ENCODE assay signal across 37 cellular contexts in genomic region chr20:47940101-47940813, GRCh38.
"Had no signal": no experiment of that assay in that cellular context is flagged by ENCODE, and none has a peak within 500 bp of the region (broad histone marks: within the 10 kb centered on the region; RNA-seq: fewer than 3 reads in every experiment).

No MANE protein-coding gene starts in this region.

- FAIRE-seq: astrocyte, TTC549 had no signal

- H3K4me1 ChIP-seq: adrenal gland, breast epithelium had no signal

- DNase-seq: activated B cell treated with CpG ODN at 0.5 μM for 24 hours; activated CD4-positive, alpha-beta memory T cell treated with anti-CD3 and anti-CD28 coated beads for 36 hours; activated CD4-positive, alpha-beta T cell treated with anti-CD3 and anti-CD28 coated beads for 4 hours; activated CD4-positive, alpha-beta T cell treated with anti-CD3 and anti-CD28 coated beads, Interleukin-2, amount 10 ng/mL, durations not matched to agents 24 days and 14 days; activated CD4-positive, alpha-beta T cell treated with anti-CD3 and anti-CD28 coated beads, Interleukin-2, amount 50 U/mL, for 1 hour; activated CD4-positive, alpha-beta T cell treated with anti-CD3 and anti-CD28 coated beads, Interleukin-2, amount 50 U/mL, for 4 hours; activated CD4-positive, CD25-positive, alpha-beta regulatory T cell treated with anti-CD3 and anti-CD28 coated beads, Interleukin-2, amount 50 U/mL, for 72 hours; activated CD8-positive, alpha-beta memory T cell treated with anti-CD3 and anti-CD28 coated beads, Interleukin-2, amount 50 U/mL, for 4 hours; activated CD8-positive, alpha-beta T cell treated with anti-CD3 and anti-CD28 coated beads for 36 hours; activated effector memory CD4-positive, alpha-beta T cell treated with anti-CD3 and anti-CD28 coated beads, Interleukin-2, amount 50 U/mL, for 16 hours; activated gamma-delta T cell treated with Interleukin-2 at 50 U/mL for 16 hours; activated naive CD4-positive, alpha-beta T cell; activated naive CD4-positive, alpha-beta T cell treated with anti-CD3 and anti-CD28 coated beads for 36 hours; activated naive CD4-positive, alpha-beta T cell treated with anti-CD3 and anti-CD28 coated beads, Interleukin-2, amount 50 U/mL, for 16 hours; activated naive CD8-positive, alpha-beta T cell treated with anti-CD3 and anti-CD28 coated beads for 36 hours; activated T-cell treated with anti-CD3 and anti-CD28 coated beads for 4 hours; activated T-cell treated with anti-CD3 and anti-CD28 coated beads, Interleukin-2, amount 50 U/mL, for 1 hour; activated T-cell treated with anti-CD3 and anti-CD28 coated beads, Interleukin-2, amount 50 U/mL, for 4 hours; activated T-cell treated with anti-CD3 and anti-CD28 coated beads, Interleukin-2, amount 50 U/mL, for 72 hours; adrenal gland; amniotic stem cell; aorta; body of pancreas; brain microvascular endothelial cell; central memory CD4-positive, alpha-beta T cell; T-helper 1 cell; T-helper 2 cell; T-helper 9 cell had no signal

- H3K9me3 ChIP-seq: adrenal gland, body of pancreas, breast epithelium had no signal

- H3K36me3 ChIP-seq: adrenal gland, brain microvascular endothelial cell, breast epithelium had no signal

- ATAC-seq: activated CD8-positive, alpha-beta T cell treated with anti-CD3 and anti-CD28 coated beads for 36 hours; activated naive CD4-positive, alpha-beta T cell treated with anti-CD3 and anti-CD28 coated beads, Interleukin-2, amount 50 U/mL, for 72 hours; activated T-cell treated with anti-CD3 and anti-CD28 coated beads, Interleukin-2, amount 50 U/mL, for 4 hours; activated T-cell treated with anti-CD3 and anti-CD28 coated beads, Interleukin-2, amount 50 U/mL, for 72 hours; activated T-helper 17 cell treated with anti-CD3 and anti-CD28 coated beads, Interleukin-2, amount 50 U/mL, for 72 hours; body of pancreas had no signal

- H3K4me3 ChIP-seq: adrenal gland, body of pancreas, breast epithelium had no signal

- H3K27me3 Mint-ChIP-seq: activated naive CD8-positive, alpha-beta T cell treated with anti-CD3 and anti-CD28 coated beads for 36 hours had no signal

- H3K36me3 Mint-ChIP-seq: activated CD4-positive, alpha-beta memory T cell treated with anti-CD3 and anti-CD28 coated beads for 36 hours; activated naive CD4-positive, alpha-beta T cell treated with anti-CD3 and anti-CD28 coated beads, Interleukin-2, amount 50 U/mL, for 72 hours; activated naive CD8-positive, alpha-beta T cell treated with anti-CD3 and anti-CD28 coated beads for 36 hours had no signal

- H3K4me1 Mint-ChIP-seq: activated B cell treated with CpG ODN at 0.5 μM for 24 hours; activated CD4-positive, alpha-beta T cell treated with anti-CD3 and anti-CD28 coated beads, Interleukin-2, amount 10 ng/mL, durations not matched to agents 24 days and 14 days; activated naive CD8-positive, alpha-beta T cell treated with anti-CD3 and anti-CD28 coated beads for 36 hours; activated T-helper 17 cell treated with anti-CD3 and anti-CD28 coated beads, Interleukin-2, amount 50 U/mL, for 72 hours had no signal

- H3K27me3 ChIP-seq: body of pancreas, brain microvascular endothelial cell, breast epithelium had no signal

- H3K4me3 Mint-ChIP-seq: activated B cell treated with CpG ODN at 0.5 μM for 24 hours; activated CD4-positive, alpha-beta memory T cell treated with anti-CD3 and anti-CD28 coated beads for 36 hours; activated CD4-positive, alpha-beta T cell treated with anti-CD3 and anti-CD28 coated beads, Interleukin-2, amount 10 ng/mL, durations not matched to agents 24 days and 14 days; activated CD8-positive, alpha-beta T cell treated with anti-CD3 and anti-CD28 coated beads for 36 hours; activated naive CD4-positive, alpha-beta T cell treated with anti-CD3 and anti-CD28 coated beads for 36 hours; activated naive CD8-positive, alpha-beta T cell treated with anti-CD3 and anti-CD28 coated beads for 36 hours; activated T-cell treated with anti-CD3 and anti-CD28 coated beads, Interleukin-2, amount 50 U/mL, for 4 hours; activated T-cell treated with anti-CD3 and anti-CD28 coated beads, Interleukin-2, amount 50 U/mL, for 72 hours; activated T-helper 1 cell treated with anti-CD3 and anti-CD28 coated beads, Interleukin-12 subunit alpha, Interleukin-12 subunit beta, Interleukin-2, Interleukin-4 antibody, amounts not matched to agents 30 ng/mL and 10 ng/mL and 1 ng/mL, durations not matched to agents 14 hours and 24 hours and 36 hours; activated T-helper 17 cell treated with anti-CD3 and anti-CD28 coated beads, Interleukin-2, amount 50 U/mL, for 72 hours; T-helper 1 cell treated with Interleukin-12 subunit alpha and Interleukin-12 subunit beta and Interleukin-4 antibody, amounts not matched to agents 30 μg/mL and 1 μg/mL, for 36 hours; T-helper 2 cell treated with Interferon-gamma antibody and Interleukin-4, amounts not matched to agents 5 μg/mL and 100 μg/mL, for 36 hours had no signal

- H3K9me3 Mint-ChIP-seq: activated B cell treated with CpG ODN at 0.5 μM for 24 hours; activated CD4-positive, alpha-beta memory T cell treated with anti-CD3 and anti-CD28 coated beads for 36 hours; activated CD4-positive, alpha-beta T cell treated with anti-CD3 and anti-CD28 coated beads, Interleukin-2, amount 10 ng/mL, durations not matched to agents 24 days and 14 days; activated CD8-positive, alpha-beta T cell treated with anti-CD3 and anti-CD28 coated beads for 36 hours; activated naive CD4-positive, alpha-beta T cell treated with anti-CD3 and anti-CD28 coated beads for 36 hours; activated naive CD4-positive, alpha-beta T cell treated with anti-CD3 and anti-CD28 coated beads, Interleukin-2, amount 50 U/mL, for 72 hours; activated naive CD8-positive, alpha-beta T cell treated with anti-CD3 and anti-CD28 coated beads for 36 hours; activated T-cell treated with anti-CD3 and anti-CD28 coated beads, Interleukin-2, amount 50 U/mL, for 4 hours; activated T-cell treated with anti-CD3 and anti-CD28 coated beads, Interleukin-2, amount 50 U/mL, for 72 hours; activated T-helper 1 cell treated with anti-CD3 and anti-CD28 coated beads, Interleukin-12 subunit alpha, Interleukin-12 subunit beta, Interleukin-2, Interleukin-4 antibody, amounts not matched to agents 30 ng/mL and 10 ng/mL and 1 ng/mL, durations not matched to agents 14 hours and 24 hours and 36 hours; activated T-helper 17 cell treated with anti-CD3 and anti-CD28 coated beads, Interleukin-2, amount 50 U/mL, for 72 hours; T-helper 1 cell treated with Interleukin-12 subunit alpha and Interleukin-12 subunit beta and Interleukin-4 antibody, amounts not matched to agents 30 μg/mL and 1 μg/mL, for 36 hours; T-helper 2 cell treated with Interferon-gamma antibody and Interleukin-4, amounts not matched to agents 5 μg/mL and 100 μg/mL, for 36 hours had no signal

- H3K27ac Mint-ChIP-seq: activated B cell treated with CpG ODN at 0.5 μM for 24 hours; activated CD4-positive, alpha-beta memory T cell treated with anti-CD3 and anti-CD28 coated beads for 36 hours; activated CD4-positive, alpha-beta T cell treated with anti-CD3 and anti-CD28 coated beads, Interleukin-2, amount 10 ng/mL, durations not matched to agents 24 days and 14 days; activated CD8-positive, alpha-beta T cell treated with anti-CD3 and anti-CD28 coated beads for 36 hours; activated naive CD4-positive, alpha-beta T cell treated with anti-CD3 and anti-CD28 coated beads for 36 hours; activated naive CD8-positive, alpha-beta T cell treated with anti-CD3 and anti-CD28 coated beads for 36 hours; activated T-cell treated with anti-CD3 and anti-CD28 coated beads, Interleukin-2, amount 50 U/mL, for 72 hours; activated T-helper 1 cell treated with anti-CD3 and anti-CD28 coated beads, Interleukin-12 subunit alpha, Interleukin-12 subunit beta, Interleukin-2, Interleukin-4 antibody, amounts not matched to agents 30 ng/mL and 10 ng/mL and 1 ng/mL, durations not matched to agents 14 hours and 24 hours and 36 hours; activated T-helper 17 cell treated with anti-CD3 and anti-CD28 coated beads, Interleukin-2, amount 50 U/mL, for 72 hours; T-helper 1 cell treated with Interleukin-12 subunit alpha and Interleukin-12 subunit beta and Interleukin-4 antibody, amounts not matched to agents 30 μg/mL and 1 μg/mL, for 36 hours; T-helper 2 cell treated with Interferon-gamma antibody and Interleukin-4, amounts not matched to agents 5 μg/mL and 100 μg/mL, for 36 hours had no signal

- H3K27ac ChIP-seq: adrenal gland, body of pancreas, brain microvascular endothelial cell, breast epithelium, VCaP had no signal
